ENCODE assay signal across 1 cellular context in genomic region chr9:98080346-98080745, GRCh38.
TF ChIP-seq lines count a peak whose summit lies in the region.

No MANE protein-coding gene starts in this region.

TF ChIP-seq in HepG2, 621 proteins besides CTCF, POLR2A, EP300 and RAD21 (continued from another document):
- TF ChIP-seq KLF16 (CRISPR knock-in tag; IDR thresholded peaks at IDR 0.05) = no peak
- peak; percentile 30; the same call in 1 of the 2 replicates for TF ChIP-seq CEBPB (IDR thresholded peaks at IDR 0.05; ENCODE audit: borderline replicate concordance, low read depth, low read length)
